In the genomic region with DNA sequence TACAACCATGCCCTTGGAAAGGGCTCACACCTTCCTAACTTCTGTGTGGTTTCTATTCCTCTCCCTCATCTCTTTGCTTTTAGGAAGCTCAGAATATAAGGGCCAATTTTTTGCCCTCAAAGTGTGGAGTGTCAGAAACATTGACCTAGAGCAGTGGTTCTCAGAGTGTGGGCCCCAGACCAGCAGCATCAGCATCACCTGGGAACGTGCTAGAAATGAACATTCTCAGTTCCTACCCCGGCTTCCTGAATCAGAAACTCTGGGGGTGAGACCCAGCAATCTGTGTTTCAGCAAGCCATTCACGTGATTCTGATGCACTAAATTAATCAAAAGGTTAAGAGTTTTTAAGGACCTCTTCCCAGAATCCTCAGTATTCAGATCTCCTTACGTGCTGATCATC, we compare ENCODE assay signal across 24 cellular contexts. TPM values are rescaled to one million over a fixed set of nuclear protein-coding genes. Genes with fewer than 3 reads are reported as not detected.
DNase-seq lines count a peak whose midpoint lies in the region; ATAC-seq and TF ChIP-seq lines count a peak whose summit lies in the region.
"Had no signal": no experiment of that assay in that cellular context is flagged by ENCODE, and none has a peak within 500 bp of the region (broad histone marks: within the 10 kb centered on the region; RNA-seq: fewer than 3 reads in every experiment).

No MANE protein-coding gene starts in this region.

- no peak for TF ChIP-seq EP300 in esophagus muscularis mucosa (IDR thresholded peaks at IDR 0.05)

- H3K4me1 ChIP-seq in esophagus muscularis mucosa (peaks cover 0 to 16% (median 16%) of the 10 kb centered on the region in 4 donors), body of pancreas (peaks cover 10% of the 10 kb centered on the region)
- H3K4me1 ChIP-seq: BE2C had no signal

- TF ChIP-seq POLR2A in esophagus muscularis mucosa (IDR thresholded peaks at IDR 0.05; ENCODE audit: low read depth) (no peak), body of pancreas (IDR thresholded peaks at IDR 0.05) (no peak)

- ATAC-seq in GM18867 (IDR thresholded peaks at IDR 0.05; ENCODE audit: unreplicated experiment), result peak; percentile 70
- ATAC-seq in GM21723 (IDR thresholded peaks at IDR 0.05; ENCODE audit: unreplicated experiment), result peak; percentile 78
- no peak for ATAC-seq in body of pancreas
- ATAC-seq: PC-3 had no signal

- intact Hi-C loops in esophagus muscularis mucosa (cut with DNase I), result no loop called here
- intact Hi-C loops in activated T-helper 2 cell treated with anti-CD3 and anti-CD28 coated beads, Interferon-gamma antibody, Interleukin-2, Interleukin-4, amounts not matched to agents 10 μg/mL and 5 μg/mL and 100 μg/mL, durations not matched to agents 14 hours and 24 hours and 36 hours (cut with micrococcal nuclease), result no loop called here
- intact Hi-C loops in body of pancreas (cut with DNase I), result no loop called here

- no peaks in the 10 kb centered on the region for H3K27me3 ChIP-seq in esophagus muscularis mucosa
- no peaks in the 10 kb centered on the region for H3K27me3 ChIP-seq in body of pancreas

- H3K27me3 Mint-ChIP-seq in activated T-helper 2 cell treated with anti-CD3 and anti-CD28 coated beads, Interferon-gamma antibody, Interleukin-2, Interleukin-4, amounts not matched to agents 10 μg/mL and 5 μg/mL and 100 μg/mL, durations not matched to agents 14 hours and 24 hours and 36 hours (ENCODE audit: low read depth), result peaks cover 27% of the 10 kb centered on the region

- 77% methylated on average over 4 of the region's 4 CpGs for WGBS in esophagus muscularis mucosa
- 82 to 89% methylated on average over 4 of the region's 4 CpGs for WGBS in body of pancreas, 2 donors

- no peaks in the 10 kb centered on the region for H3K36me3 ChIP-seq in esophagus muscularis mucosa
- no peaks in the 10 kb centered on the region for H3K36me3 ChIP-seq in body of pancreas (replicated peaks in 1 of 2; ENCODE audit: insufficient read depth in 1 of 2, low read depth in 2 of 2)
- H3K36me3 ChIP-seq: BE2C had no signal

- TF ChIP-seq CTCF in esophagus muscularis mucosa (IDR thresholded peaks at IDR 0.05) (no peak), body of pancreas (IDR thresholded peaks at IDR 0.05) (no peak)

- no peaks in the 10 kb centered on the region for H3K36me3 Mint-ChIP-seq in activated T-helper 2 cell treated with anti-CD3 and anti-CD28 coated beads, Interferon-gamma antibody, Interleukin-2, Interleukin-4, amounts not matched to agents 10 μg/mL and 5 μg/mL and 100 μg/mL, durations not matched to agents 14 hours and 24 hours and 36 hours (ENCODE audit: low read depth)
- H3K36me3 Mint-ChIP-seq: CD4-positive, CD25-positive, alpha-beta regulatory T cell had no signal

- in situ Hi-C loops in ACHN (cut with HindIII; ENCODE audit: low pct_ligation_motif_present, low pct_unique_long_range_greater_than_20kb, low sequenced_read_pairs), result no loop called here

- H3K4me3 ChIP-seq in esophagus muscularis mucosa, result no peak overlapping the region
- peak overlapping the region; percentile 51 for H3K4me3 ChIP-seq in skeletal muscle cell (ENCODE audit: low read depth, low read length)
- H3K4me3 ChIP-seq in body of pancreas, result no peak overlapping the region
- H3K4me3 ChIP-seq: SK-N-MC had no signal

- no peaks in the 10 kb centered on the region for H3K9me3 ChIP-seq in esophagus muscularis mucosa
- no peaks in the 10 kb centered on the region for H3K9me3 ChIP-seq in body of pancreas
- H3K9me3 ChIP-seq: BE2C had no signal

- peak; percentile 34 for DNase-seq in esophagus muscularis mucosa (ENCODE audit: extremely low spot score)
- no peak for DNase-seq in skeletal muscle cell (ENCODE audit: low read depth)
- no peak for DNase-seq in activated T-helper 2 cell treated with anti-CD3 and anti-CD28 coated beads, Interferon-gamma antibody, Interleukin-2, Interleukin-4, amounts not matched to agents 10 μg/mL and 5 μg/mL and 100 μg/mL, durations not matched to agents 14 hours and 24 hours and 36 hours (ENCODE audit: low spot score)
- no peak for DNase-seq in body of pancreas
- no peak for DNase-seq in ACHN
- DNase-seq in NOMO-1 treated with dmso at 0.1 percent for 144 hours (lab: John Stamatoyannopoulos, UW; ENCODE audit: unreplicated experiment), result no peak
- DNase-seq: BE2C; CD4-positive, CD25-positive, alpha-beta regulatory T cell; EL; GF-D8; H9; HFFc6; NCI-H1694 treated with DMSO at 0.1 percent for 48 hours; NCI-H446; NCI-H526; PC-3; SHP77; SW 1271 had no signal

- H3K27ac ChIP-seq in esophagus muscularis mucosa (replicated peaks in 1 of 4) (no peak overlapping the region), body of pancreas (no peak overlapping the region)
- H3K27ac ChIP-seq: SK-N-MC had no signal

- no peak overlapping the region for H3K4me3 Mint-ChIP-seq in activated T-helper 2 cell treated with anti-CD3 and anti-CD28 coated beads, Interferon-gamma antibody, Interleukin-2, Interleukin-4, amounts not matched to agents 10 μg/mL and 5 μg/mL and 100 μg/mL, durations not matched to agents 14 hours and 24 hours and 36 hours (ENCODE audit: low read depth)
- H3K4me3 Mint-ChIP-seq: CD4-positive, CD25-positive, alpha-beta regulatory T cell; H9; HFFc6; IgD-negative memory B cell had no signal

- no peaks in the 10 kb centered on the region for H3K4me1 Mint-ChIP-seq in activated T-helper 2 cell treated with anti-CD3 and anti-CD28 coated beads, Interferon-gamma antibody, Interleukin-2, Interleukin-4, amounts not matched to agents 10 μg/mL and 5 μg/mL and 100 μg/mL, durations not matched to agents 14 hours and 24 hours and 36 hours (ENCODE audit: low read depth)

- H3K27ac Mint-ChIP-seq in activated T-helper 2 cell treated with anti-CD3 and anti-CD28 coated beads, Interferon-gamma antibody, Interleukin-2, Interleukin-4, amounts not matched to agents 10 μg/mL and 5 μg/mL and 100 μg/mL, durations not matched to agents 14 hours and 24 hours and 36 hours, result no peak overlapping the region
- H3K27ac Mint-ChIP-seq: H9, HFFc6 had no signal

- no peaks in the 10 kb centered on the region for H3K9me3 Mint-ChIP-seq in activated T-helper 2 cell treated with anti-CD3 and anti-CD28 coated beads, Interferon-gamma antibody, Interleukin-2, Interleukin-4, amounts not matched to agents 10 μg/mL and 5 μg/mL and 100 μg/mL, durations not matched to agents 14 hours and 24 hours and 36 hours
- H3K9me3 Mint-ChIP-seq: H9, HFFc6, IgD-negative memory B cell had no signal

RNA-seq across cellular contexts. Expression of gene IL17A, which starts 47.9 kb away (rescaled TPM):
- total RNA-seq in esophagus muscularis mucosa (not detected), body of pancreas (not detected)
- 0.18 TPM in 1 of 2 replicates, not detected in the other for total RNA-seq in activated T-helper 2 cell treated with anti-CD3 and anti-CD28 coated beads, Interferon-gamma antibody, Interleukin-2, Interleukin-4, amounts not matched to agents 10 μg/mL and 5 μg/mL and 100 μg/mL, durations not matched to agents 14 hours and 24 hours and 36 hours
- total RNA-seq: CD4-positive, CD25-positive, alpha-beta regulatory T cell; H9; HFFc6; M059J; PC-3 had no signal

RNA-seq across cellular contexts. Expression of gene PKHD1, which starts 50.9 kb away (rescaled TPM):
- total RNA-seq in esophagus muscularis mucosa (under 1 TPM in 1 of 4 donors, not detected in 3; under 0.01 TPM), body of pancreas (10 to 100 TPM; 33.3 to 53.4 TPM)
- total RNA-seq in activated T-helper 2 cell treated with anti-CD3 and anti-CD28 coated beads, Interferon-gamma antibody, Interleukin-2, Interleukin-4, amounts not matched to agents 10 μg/mL and 5 μg/mL and 100 μg/mL, durations not matched to agents 14 hours and 24 hours and 36 hours, result not detected in 2 replicates
- total RNA-seq: HFFc6, RPMI7951 had no signal

Comparison
In these comparisons a context has a peak if more than half of its experiments do, and no peak if none do; other contexts are left out.
1. RNA of gene PKHD1, which starts 50.9 kb away (total RNA-seq): 33.3 to 53.4 TPM in body of pancreas; under 0.01 TPM in esophagus muscularis mucosa and not detected in activated T-helper 2 cell treated with anti-CD3 and anti-CD28 coated beads, Interferon-gamma antibody, Interleukin-2, Interleukin-4, amounts not matched to agents 10 μg/mL and 5 μg/mL and 100 μg/mL, durations not matched to agents 14 hours and 24 hours and 36 hours; every median in the first group is over 10 times any median in the second.